Comparison of ENCODE assay signal across 2 cellular contexts in genomic region chr15:56281145-56281544, GRCh38.
A peak's percentile ranks its signal among the peaks of the same experiment; 100 is the strongest.
TF ChIP-seq lines count a peak whose summit lies in the region.

No MANE protein-coding gene starts in this region.

TF ChIP-seq in GM23338, 12 proteins besides CTCF, POLR2A, EP300 and RAD21:
- TF ChIP-seq ZNF331 (CRISPR knock-in tag; IDR thresholded peaks at IDR 0.05; ENCODE audit: low read depth) (no peak), EZH2 (IDR thresholded peaks at IDR 0.05; ENCODE audit: low read depth, unreplicated experiment) (no peak), JUNB (IDR thresholded peaks at IDR 0.05; ENCODE audit: unreplicated experiment) (no peak), ZNF114 (CRISPR knock-in tag; IDR thresholded peaks at IDR 0.05) (no peak), NANOG (IDR thresholded peaks at IDR 0.05; ENCODE audit: borderline replicate concordance) (no peak), ETS1 (IDR thresholded peaks at IDR 0.05) (no peak), ZNF462 (CRISPR knock-in tag; IDR thresholded peaks at IDR 0.05) (no peak), REST (IDR thresholded peaks at IDR 0.05; ENCODE audit: unreplicated experiment) (no peak), POLR2AphosphoS5 (IDR thresholded peaks at IDR 0.05; ENCODE audit: low read depth) (no peak), EZH2phosphoT487 (IDR thresholded peaks at IDR 0.05; ENCODE audit: unreplicated experiment) (no peak), CREB1 (CRISPR knock-in tag; IDR thresholded peaks at IDR 0.05; ENCODE audit: low read depth) (no peak), STAT1 (IDR thresholded peaks at IDR 0.05; ENCODE audit: unreplicated experiment) (no peak)

TF ChIP-seq in H1, 55 proteins besides CTCF, POLR2A, EP300 and RAD21:
- peak; percentile 64 for TF ChIP-seq POLR2AphosphoS5 (IDR thresholded peaks at IDR 0.05; ENCODE audit: low read depth, low read length)
- no peak for TF ChIP-seq JUND (IDR thresholded peaks at IDR 0.05; ENCODE audit: low read length)
